ENCODE assay signal across 17 cellular contexts in genomic region chr12:106147956-106148355, GRCh38. TPM values are rescaled to one million over a fixed set of nuclear protein-coding genes. Genes with fewer than 3 reads are reported as not detected.
DNase-seq lines count a peak whose midpoint lies in the region; ATAC-seq and TF ChIP-seq lines count a peak whose summit lies in the region.
"Had no signal": no experiment of that assay in that cellular context is flagged by ENCODE, and none has a peak within 500 bp of the region (broad histone marks: within the 10 kb centered on the region; RNA-seq: fewer than 3 reads in every experiment).

No MANE protein-coding gene starts in this region.

- H3K4me3 ChIP-seq in LNCaP clone FGC (ENCODE audit: low read depth, low read length) (no peak overlapping the region), left ventricle myocardium inferior (no peak overlapping the region), gastrocnemius medialis (no peak overlapping the region), MM.1S (ENCODE audit: low read length) (no peak overlapping the region)
- H3K4me3 ChIP-seq: K562, skin epidermis, vagina had no signal

- DNase-seq in LNCaP clone FGC (ENCODE audit: low read depth) (peak; percentile 32), SHP77 treated with DMSO at 0.1 percent for 48 hours (lab: John Stamatoyannopoulos, UW) (peak; percentile 79), left ventricle myocardium inferior (peak; percentile 86), gastrocnemius medialis (peak; percentile 82 to 93), MM.1S (no peak), HUDEP-2 (lab: John Stamatoyannopoulos, UW; ENCODE audit: unreplicated experiment in 76 of 76) (no peak), NCI-H526 (lab: John Stamatoyannopoulos, UW) (no peak)
- DNase-seq in activated CD4-positive, alpha-beta T cell treated with anti-CD3 and anti-CD28 coated beads for 48 hours = no peak
- DNase-seq: activated CD4-positive, alpha-beta memory T cell treated with anti-CD3 and anti-CD28 coated beads for 36 hours; activated naive CD4-positive, alpha-beta T cell treated with anti-CD3 and anti-CD28 coated beads, Interleukin-2, amount 50 U/mL, for 16 hours; CD4-positive, alpha-beta T cell; mesenchymal stem cell; NCI-H82; T-helper 1 cell had no signal

- H3K4me1 ChIP-seq in left ventricle myocardium inferior (peaks cover 64% of the 10 kb centered on the region), gastrocnemius medialis (peaks cover 49 to 60% of the 10 kb centered on the region in 2 donors), MM.1S (ENCODE audit: low read length) (peaks cover 48% of the 10 kb centered on the region)

- H3K9me2 ChIP-seq in MM.1S (replicated peaks; ENCODE audit: insufficient read depth, low read length) = no peaks in the 10 kb centered on the region

- peaks cover 38% of the 10 kb centered on the region for H3F3A ChIP-seq in MM.1S (ENCODE audit: insufficient read depth, low read length)

- H3K36me3 ChIP-seq in left ventricle myocardium inferior = no peaks in the 10 kb centered on the region
- H3K36me3 ChIP-seq in gastrocnemius medialis = no peaks in the 10 kb centered on the region
- H3K36me3 ChIP-seq in MM.1S (replicated peaks; ENCODE audit: insufficient read depth, low read length) = no peaks in the 10 kb centered on the region
- H3K36me3 ChIP-seq: vagina had no signal

- TF ChIP-seq CTCF in LNCaP clone FGC (IDR thresholded peaks at IDR 0.05; ENCODE audit: control insufficient read depth, extremely low read depth, insufficient read depth) (no peak), left ventricle myocardium inferior (IDR thresholded peaks at IDR 0.05; ENCODE audit: borderline replicate concordance) (no peak), gastrocnemius medialis (IDR thresholded peaks at IDR 0.05 in 4 of 5, conservative IDR thresholded peaks at IDR 0.05 in 1 of 5) (no peak), MM.1S (IDR thresholded peaks at IDR 0.05; ENCODE audit: low read length) (no peak)

- no peak overlapping the region for H3K9ac ChIP-seq in MM.1S (ENCODE audit: low read length)

- peak in 1 of 2 donors; percentile 70 for TF ChIP-seq POLR2A in gastrocnemius medialis (IDR thresholded peaks at IDR 0.05)

- H2AFZ ChIP-seq in MM.1S (ENCODE audit: low read length) = no peak overlapping the region

- no peaks in the 10 kb centered on the region; the same call in 1 of the 2 replicates for H3K79me2 ChIP-seq in MM.1S (ENCODE audit: low read length)

- ATAC-seq in gastrocnemius medialis = peak; percentile 64 to 80
- ATAC-seq: K562 had no signal

- no peak overlapping the region for H3K4me2 ChIP-seq in MM.1S (ENCODE audit: low read depth, low read length)

- in situ Hi-C loops in gastrocnemius medialis (cut with MboI; ENCODE audit: low sequenced_read_pairs in 4 of 4) = loop anchor here in 3 of 4 donors (25.0 kb wide), 2 partner anchors 336 to 736 kb away; no protein-coding TSS in a partner anchor

- H3K27ac ChIP-seq in left ventricle myocardium inferior (replicated peaks) = peak overlapping the region; percentile 98
- H3K27ac ChIP-seq in gastrocnemius medialis = peak overlapping the region; percentile 79 to 83 (median 80)
- H3K27ac ChIP-seq in MM.1S (ENCODE audit: low read length) = no peak overlapping the region
- H3K27ac ChIP-seq: skin epidermis, vagina had no signal

- H4K20me1 ChIP-seq in MM.1S (ENCODE audit: insufficient read depth, low read length) = no peaks in the 10 kb centered on the region

- intact Hi-C loops in left ventricle myocardium inferior (cut with micrococcal nuclease) = loop anchor here (10.0 kb wide), 1 partner anchor 723 kb away; no protein-coding TSS in a partner anchor
- intact Hi-C loops in gastrocnemius medialis (cut with DNase I; ENCODE audit: low total_unique reads) = loop anchor here (5.0 kb wide), 2 partner anchors 49 to 209 kb away; partner anchors contain the start of gene POLR3B

- no peaks in the 10 kb centered on the region for H3K9me3 ChIP-seq in left ventricle myocardium inferior (replicated peaks)
- no peaks in the 10 kb centered on the region for H3K9me3 ChIP-seq in gastrocnemius medialis
- no peaks in the 10 kb centered on the region for H3K9me3 ChIP-seq in MM.1S (replicated peaks; ENCODE audit: insufficient read depth, low read length)
- H3K9me3 ChIP-seq: vagina had no signal

- H3K27me3 ChIP-seq in left ventricle myocardium inferior (ENCODE audit: low read depth) (no peaks in the 10 kb centered on the region), gastrocnemius medialis (no peaks in the 10 kb centered on the region), MM.1S (replicated peaks; ENCODE audit: insufficient read depth, low read length) (no peaks in the 10 kb centered on the region)
- H3K27me3 ChIP-seq: vagina had no signal

RNA-seq across cellular contexts. Expression of gene NUAK1, which starts 9.2 kb away (rescaled TPM):
- total RNA-seq in left ventricle myocardium inferior (42.1 TPM), gastrocnemius medialis (10 to 100 TPM; 18.9 to 34.5 (median 29.1) TPM)

Comparison
In these comparisons a context has a peak if more than half of its experiments do, and no peak if none do; other contexts are left out.
1. DNase-seq: peak in LNCaP clone FGC (single experiment), SHP77 treated with DMSO at 0.1 percent for 48 hours (single experiment), left ventricle myocardium inferior (single experiment) and gastrocnemius medialis (2 of 2); none in MM.1S (single experiment), HUDEP-2 (0 of 76), NCI-H526 (0 of 2) and activated CD4-positive, alpha-beta T cell treated with anti-CD3 and anti-CD28 coated beads for 48 hours (single experiment).